ENCODE assay signal across 29 cellular contexts in genomic region chr5:89473196-89473595, GRCh38.
A peak's percentile ranks its signal among the peaks of the same experiment; 100 is the strongest.
DNase-seq lines count a peak whose midpoint lies in the region; ATAC-seq, FAIRE-seq and TF ChIP-seq lines count a peak whose summit lies in the region.
"Had no signal": no experiment of that assay in that cellular context is flagged by ENCODE, and none has a peak within 500 bp of the region (broad histone marks: within the 10 kb centered on the region; RNA-seq: fewer than 3 reads in every experiment).

No MANE protein-coding gene starts in this region.

- 39% methylated on average over 3 of the region's 3 CpGs for WGBS in right lobe of liver (ENCODE audit: insufficient coverage, low coverage, low lambda C conversion rate, missing lambda C conversion rate)

- H3K9ac ChIP-seq in astrocyte (ENCODE audit: low read length), result no peak overlapping the region
- H3K9ac ChIP-seq: KMS-11 had no signal

- H3K9me3 ChIP-seq in astrocyte (ENCODE audit: insufficient read depth, low read depth, low read length) (no peaks in the 10 kb centered on the region), right lobe of liver (no peaks in the 10 kb centered on the region), BE2C (no peaks in the 10 kb centered on the region)
- H3K9me3 ChIP-seq: A549, gastrocnemius medialis, HAP-1, testis had no signal

- H3K79me2 ChIP-seq in astrocyte (ENCODE audit: insufficient read depth, low read length), result no peaks in the 10 kb centered on the region
- H3K79me2 ChIP-seq: hepatocyte had no signal

- no peaks in the 10 kb centered on the region for H4K20me1 ChIP-seq in astrocyte (ENCODE audit: insufficient read depth, low read length)

- FAIRE-seq in astrocyte (lab: Jason Lieb, UNC) (no peak), HTR-8/SVneo (lab: Jason Lieb, UNC) (no peak)
- FAIRE-seq: A549, urothelium cell line had no signal

- TF ChIP-seq POLR2A in right lobe of liver (IDR thresholded peaks at IDR 0.05), result no peak

- ATAC-seq in right lobe of liver (no peak), sciatic nerve (no peak)
- ATAC-seq: A549; activated CD8-positive, alpha-beta T cell treated with anti-CD3 and anti-CD28 coated beads for 36 hours; gastrocnemius medialis; left colon; right cardiac atrium had no signal

- H3K27me3 Mint-ChIP-seq in astrocyte (ENCODE audit: low read depth, unreplicated experiment), result no peaks in the 10 kb centered on the region
- H3K27me3 Mint-ChIP-seq in osteocyte (ENCODE audit: unreplicated experiment), result no peaks in the 10 kb centered on the region
- H3K27me3 Mint-ChIP-seq: activated CD8-positive, alpha-beta T cell treated with anti-CD3 and anti-CD28 coated beads for 36 hours; activated naive CD4-positive, alpha-beta T cell treated with anti-CD3 and anti-CD28 coated beads, Interleukin-2, amount 50 U/mL, for 24 hours had no signal

- H3K27ac ChIP-seq in astrocyte (ENCODE audit: low read depth, low read length) (no peak overlapping the region), right lobe of liver (no peak overlapping the region)
- H3K27ac ChIP-seq: A549, gastrocnemius medialis, hepatocyte, KMS-11, RWPE1, SK-N-MC, testis had no signal

- DNase-seq in AG10803 (ENCODE audit: low read depth) (peak; percentile 11), astrocyte (ENCODE audit: low read depth) (peak; percentile 27), fibroblast of mammary gland (ENCODE audit: low read depth) (peak; percentile 49), osteocyte (ENCODE audit: extremely low spot score, unreplicated experiment) (no peak), right lobe of liver (no peak), BE2C (no peak), HTR-8/SVneo (ENCODE audit: insufficient read length, low spot score) (no peak), sciatic nerve (ENCODE audit: low spot score) (no peak)
- DNase-seq: activated CD8-positive, alpha-beta T cell treated with anti-CD3 and anti-CD28 coated beads for 36 hours; gastrocnemius medialis; GDM1; left colon; NCI-H1417 treated with DMSO at 0.1 percent for 48 hours; NCI-H2081 treated with DMSO at 0.1 percent for 48 hours; NCI-H774; posterior cingulate gyrus; right cardiac atrium; stimulated activated naive CD4-positive, alpha-beta T cell treated with Interleukin-2 at 50 U/mL for 16 hours; T-helper 2 cell; testis had no signal

- peak overlapping the region; percentile 35 for H3K4me2 ChIP-seq in astrocyte (ENCODE audit: low read length)
- H3K4me2 ChIP-seq: A549, hepatocyte, KMS-11 had no signal

- H3K27me3 ChIP-seq in astrocyte (ENCODE audit: insufficient read depth, low read length) (no peaks in the 10 kb centered on the region), right lobe of liver (no peaks in the 10 kb centered on the region), BE2C (no peaks in the 10 kb centered on the region)
- H3K27me3 ChIP-seq: gastrocnemius medialis, hepatocyte, testis had no signal

- H2AFZ ChIP-seq in astrocyte (ENCODE audit: low read depth, low read length), result no peak overlapping the region
- H2AFZ ChIP-seq: hepatocyte had no signal

- H3K4me1 Mint-ChIP-seq in astrocyte (ENCODE audit: low read depth, unreplicated experiment) (peaks cover 2% of the 10 kb centered on the region), osteocyte (ENCODE audit: unreplicated experiment) (peaks cover 18% of the 10 kb centered on the region)
- H3K4me1 Mint-ChIP-seq: activated naive CD4-positive, alpha-beta T cell treated with anti-CD3 and anti-CD28 coated beads, Interleukin-2, amount 50 U/mL, for 24 hours had no signal

- H3K4me3 ChIP-seq in AG10803 (ENCODE audit: low read length), result no peak overlapping the region
- no peak overlapping the region for H3K4me3 ChIP-seq in astrocyte (ENCODE audit: insufficient read depth, low read depth, low read length)
- H3K4me3 ChIP-seq in fibroblast of mammary gland (ENCODE audit: control insufficient read depth, low read depth, low read length), result no peak overlapping the region
- no peak overlapping the region for H3K4me3 ChIP-seq in right lobe of liver
- no peak overlapping the region for H3K4me3 ChIP-seq in BE2C (ENCODE audit: low read depth, low read length)
- H3K4me3 ChIP-seq: A549, gastrocnemius medialis, HAP-1, hepatocyte, SK-N-MC, testis had no signal

- H3K4me1 ChIP-seq in astrocyte (ENCODE audit: insufficient read depth, low read length) (peaks cover 2% of the 10 kb centered on the region), right lobe of liver (no peaks in the 10 kb centered on the region), BE2C (no peaks in the 10 kb centered on the region)
- H3K4me1 ChIP-seq: A549, HAP-1, testis had no signal

- H3K4me3 Mint-ChIP-seq in astrocyte (ENCODE audit: unreplicated experiment) (no peak overlapping the region), osteocyte (ENCODE audit: unreplicated experiment) (no peak overlapping the region)
- H3K4me3 Mint-ChIP-seq: activated CD8-positive, alpha-beta T cell treated with anti-CD3 and anti-CD28 coated beads for 36 hours; activated naive CD4-positive, alpha-beta T cell treated with anti-CD3 and anti-CD28 coated beads, Interleukin-2, amount 50 U/mL, for 24 hours had no signal

- H3K36me3 ChIP-seq in astrocyte (ENCODE audit: insufficient read depth, low read length) (no peaks in the 10 kb centered on the region), right lobe of liver (no peaks in the 10 kb centered on the region), BE2C (no peaks in the 10 kb centered on the region)
- H3K36me3 ChIP-seq: gastrocnemius medialis, HAP-1 had no signal

- H3K27ac Mint-ChIP-seq in astrocyte (ENCODE audit: unreplicated experiment) (no peak overlapping the region), osteocyte (ENCODE audit: unreplicated experiment) (peak overlapping the region; percentile 61)
- H3K27ac Mint-ChIP-seq: activated CD8-positive, alpha-beta T cell treated with anti-CD3 and anti-CD28 coated beads for 36 hours; activated naive CD4-positive, alpha-beta T cell treated with anti-CD3 and anti-CD28 coated beads, Interleukin-2, amount 50 U/mL, for 24 hours; activated T-helper 2 cell treated with anti-CD3 and anti-CD28 coated beads, Interferon-gamma antibody, Interleukin-2, Interleukin-4, amounts not matched to agents 10 μg/mL and 5 μg/mL and 100 μg/mL, durations not matched to agents 14 hours and 24 hours and 36 hours had no signal

- intact Hi-C loops in right lobe of liver (cut with DNase I) (no loop called here), sciatic nerve (cut with DNase I) (no loop called here)

- TF ChIP-seq CTCF in AG10803 (conservative IDR thresholded peaks at IDR 0.05; ENCODE audit: low read length) (no peak), astrocyte (IDR thresholded peaks at IDR 0.05; ENCODE audit: insufficient read depth, low read depth, low read length) (no peak), fibroblast of mammary gland (conservative IDR thresholded peaks at IDR 0.05; ENCODE audit: control insufficient read depth, insufficient read depth, low read depth, low read length) (no peak), osteocyte (IDR thresholded peaks at IDR 0.05) (no peak), right lobe of liver (IDR thresholded peaks at IDR 0.05) (no peak), BE2C (IDR thresholded peaks at IDR 0.05; ENCODE audit: low read depth, low read length) (no peak)

- no peaks in the 10 kb centered on the region for H3K36me3 Mint-ChIP-seq in astrocyte (ENCODE audit: low read depth, unreplicated experiment)
- H3K36me3 Mint-ChIP-seq in osteocyte (ENCODE audit: unreplicated experiment), result no peaks in the 10 kb centered on the region
- H3K36me3 Mint-ChIP-seq: activated naive CD4-positive, alpha-beta T cell treated with anti-CD3 and anti-CD28 coated beads, Interleukin-2, amount 50 U/mL, for 24 hours had no signal

- H3K9me3 Mint-ChIP-seq in astrocyte (ENCODE audit: unreplicated experiment) (peaks cover 3% of the 10 kb centered on the region), osteocyte (ENCODE audit: unreplicated experiment) (no peaks in the 10 kb centered on the region)
- H3K9me3 Mint-ChIP-seq: activated T-helper 2 cell treated with anti-CD3 and anti-CD28 coated beads, Interferon-gamma antibody, Interleukin-2, Interleukin-4, amounts not matched to agents 10 μg/mL and 5 μg/mL and 100 μg/mL, durations not matched to agents 14 hours and 24 hours and 36 hours had no signal

Comparison
In these comparisons a context has a peak if more than half of its experiments do, and no peak if none do; other contexts are left out.
1. DNase-seq: peak in AG10803 (single experiment), astrocyte (single experiment) and fibroblast of mammary gland (single experiment); none in osteocyte (single experiment), right lobe of liver (0 of 3), BE2C (single experiment), HTR-8/SVneo (single experiment) and sciatic nerve (single experiment).